Comparison of ENCODE assay signal across 8 cellular contexts in genomic region chr11:112961146-112961668, GRCh38. TPM values are rescaled to one million over a fixed set of nuclear protein-coding genes. Genes with fewer than 3 reads are reported as not detected.
DNase-seq lines count a peak whose midpoint lies in the region; ATAC-seq and TF ChIP-seq lines count a peak whose summit lies in the region.

Gene NCAM1 (plus strand): TSS chr11:112961420.

- POLR2A ChIA-PET in Panc1 (lab: Charles Lee), result no interaction called here

- peaks cover 6% of the 10 kb centered on the region for H3K36me3 Mint-ChIP-seq in Calu3 (ENCODE audit: insufficient read depth, unreplicated experiment)

- in situ Hi-C loops in Panc1 (cut with HindIII; ENCODE audit: low pct_unique_long_range_greater_than_20kb, low sequenced_read_pairs), result no loop called here
- in situ Hi-C loops in mammary epithelial cell (cut with MboI; ENCODE audit: low sequenced_read_pairs in 2 of 2), result no loop called here

- dilution Hi-C loops in mammary epithelial cell (cut with HindIII; ENCODE audit: low sequenced_read_pairs), result no loop called here

- TF ChIP-seq CTCF in Calu3 (IDR thresholded peaks at IDR 0.05; ENCODE audit: unreplicated experiment), result no peak
- no peak for TF ChIP-seq CTCF in Panc1 (IDR thresholded peaks at IDR 0.05)
- no peak for TF ChIP-seq CTCF in mammary epithelial cell (conservative IDR thresholded peaks at IDR 0.05 in 1 of 2, IDR thresholded peaks at IDR 0.05 in 1 of 2; ENCODE audit: extremely low read depth in 1 of 2, insufficient read depth in 1 of 2, low read depth in 1 of 2, low read length in 2 of 2)
- TF ChIP-seq CTCF in retinal pigment epithelial cell (conservative IDR thresholded peaks at IDR 0.05; ENCODE audit: low read depth, low read length), result no peak

- peak within 1 kb of the TSS; percentile 65 for H2AFZ ChIP-seq in mammary epithelial cell (ENCODE audit: low read depth, low read length)

- H3K4me3 ChIP-seq in Panc1 (ENCODE audit: low read depth in 2 of 2, low read length in 2 of 2) (peak within 1 kb of the TSS; percentile 45 to 50), mammary epithelial cell (replicated peaks in 1 of 3; ENCODE audit: insufficient read depth in 1 of 3, low read depth in 2 of 3, low read length in 3 of 3) (peak within 1 kb of the TSS; percentile 38 to 42 (median 40)), iPS-20b (ENCODE audit: low read length) (peak within 1 kb of the TSS; percentile 90), retinal pigment epithelial cell (ENCODE audit: low read length) (peak within 1 kb of the TSS; percentile 59)

- H3K4me1 ChIP-seq in Panc1 (ENCODE audit: control insufficient read depth, insufficient read depth, low read length) (peaks cover 4% of the 10 kb centered on the region; the same call in 1 of the 2 replicates), mammary epithelial cell (ENCODE audit: insufficient read depth, low read length) (peaks cover 18% of the 10 kb centered on the region), iPS-20b (ENCODE audit: insufficient read depth, low read length) (0 out of 2 replicates have a peak, but pooled peaks cover 2% of the 10 kb centered on the region)

- no peak within 1 kb of the TSS for H3K27ac Mint-ChIP-seq in Calu3 (ENCODE audit: unreplicated experiment)

- WGBS in mammary epithelial cell (ENCODE audit: low coverage, missing lambda C conversion rate), result 3% methylated on average over 12 of the region's 28 CpGs

- H3K27me3 Mint-ChIP-seq in Calu3 (ENCODE audit: unreplicated experiment), result peaks cover 30% of the 10 kb centered on the region

- peak within 1 kb of the TSS; percentile 70 for H3K4me3 Mint-ChIP-seq in Calu3 (ENCODE audit: low read depth, unreplicated experiment)

- CTCF ChIA-PET in Calu3 (lab: Charles Lee), result interaction anchor here (0.9 kb wide), 1 partner anchor 38 kb away, joined by 3 read pairs; no protein-coding TSS in a partner anchor
- CTCF ChIA-PET in Panc1 (lab: Charles Lee), result interaction anchor here (0.7 kb wide), 1 partner anchor 764 kb away, joined by 3 read pairs; no protein-coding TSS in a partner anchor
- CTCF ChIA-PET in mammary epithelial cell (lab: Charles Lee; ENCODE audit: low non-redundant PET), result no interaction called here

- H4K20me1 ChIP-seq in mammary epithelial cell (ENCODE audit: insufficient read depth, low read length), result no peaks in the 10 kb centered on the region

- no peaks in the 10 kb centered on the region for H3K9me3 Mint-ChIP-seq in Calu3 (ENCODE audit: low read depth, unreplicated experiment)

- intact Hi-C loops in Calu3 (cut with micrococcal nuclease; ENCODE audit: unreplicated experiment), result no loop called here
- intact Hi-C loops in Panc1 (cut with micrococcal nuclease; ENCODE audit: unreplicated experiment), result no loop called here
- intact Hi-C loops in mammary epithelial cell (cut with micrococcal nuclease), result loop anchor here (10.0 kb wide), 1 partner anchor 376 kb away; no protein-coding TSS in a partner anchor

- ATAC-seq in Panc1 (peak; percentile 88), GM21723 (IDR thresholded peaks at IDR 0.05; ENCODE audit: unreplicated experiment) (no peak)

- H3K27ac ChIP-seq in Panc1 (ENCODE audit: low read length), result no peak within 1 kb of the TSS
- H3K27ac ChIP-seq in mammary epithelial cell (ENCODE audit: insufficient read depth, low read depth, low read length), result no peak within 1 kb of the TSS
- no peak within 1 kb of the TSS for H3K27ac ChIP-seq in iPS-20b (ENCODE audit: low read length)

- H3K9ac ChIP-seq in mammary epithelial cell (ENCODE audit: insufficient read depth, low read length) (no peak within 1 kb of the TSS), iPS-20b (ENCODE audit: low read depth, low read length) (peak within 1 kb of the TSS; percentile 40; the same call in 1 of the 2 replicates)

- BruUV-seq in Calu3 (replicated peaks; lab: Mats Ljungman, UMichigan) (no TSS peak), Panc1 (replicated peaks; lab: Mats Ljungman, UMichigan) (no TSS peak), mammary epithelial cell (replicated peaks; lab: Mats Ljungman, UMichigan) (no TSS peak)

- H3K36me3 ChIP-seq in Panc1 (ENCODE audit: control insufficient read depth, insufficient read depth, low read length) (no peaks in the 10 kb centered on the region; the same call in 1 of the 2 replicates), mammary epithelial cell (ENCODE audit: insufficient read depth, low read length) (no peaks in the 10 kb centered on the region), iPS-20b (ENCODE audit: insufficient read depth, low read depth, low read length) (no peaks in the 10 kb centered on the region)

- peak; percentile 65 for DNase-seq in Calu3
- peak; percentile 29 to 57 for DNase-seq in Kasumi-1 (lab: John Stamatoyannopoulos, UW)
- peak; percentile 20 for DNase-seq in Panc1 (ENCODE audit: low read depth, low spot score)
- DNase-seq in mammary epithelial cell, result peak; percentile 61
- peak; percentile 52 for DNase-seq in retinal pigment epithelial cell (ENCODE audit: low read depth)
- no peak for DNase-seq in HuH-7.5 (ENCODE audit: low spot score)

- H3K27me3 ChIP-seq in Panc1 (ENCODE audit: control insufficient read depth, insufficient read depth, low read length), result peaks cover 35% of the 10 kb centered on the region
- H3K27me3 ChIP-seq in mammary epithelial cell (ENCODE audit: insufficient read depth, low read length), result peaks cover 39% of the 10 kb centered on the region
- H3K27me3 ChIP-seq in iPS-20b (ENCODE audit: insufficient read depth, low read length), result peaks cover 64% of the 10 kb centered on the region

- peaks cover 17% of the 10 kb centered on the region for H3K4me1 Mint-ChIP-seq in Calu3 (ENCODE audit: low read depth, unreplicated experiment)

- peak within 1 kb of the TSS; percentile 87 for H3K4me2 ChIP-seq in mammary epithelial cell (ENCODE audit: insufficient read depth, low read depth, low read length)

- no peaks in the 10 kb centered on the region for H3K9me3 ChIP-seq in Panc1 (ENCODE audit: control insufficient read depth, insufficient read depth, low read depth, low read length)
- no peaks in the 10 kb centered on the region for H3K9me3 ChIP-seq in mammary epithelial cell (replicated peaks; ENCODE audit: insufficient read depth, low read length)
- no peaks in the 10 kb centered on the region for H3K9me3 ChIP-seq in iPS-20b (ENCODE audit: insufficient read depth, low read depth, low read length)

- no peaks in the 10 kb centered on the region for H3K79me2 ChIP-seq in mammary epithelial cell (ENCODE audit: insufficient read depth, low read length)

RNA-seq across cellular contexts. Expression of gene NCAM1, which starts in this region (rescaled TPM):
- total RNA-seq in Calu3 (2022) (3.7 and 4.6 TPM in 2 replicates), Panc1 (2021; ENCODE audit: unreplicated experiment) (0.18 TPM), mammary epithelial cell (under 1 TPM in 1 of 2 donors, not detected in 1; 0.17 TPM)
- 0.12 TPM for polyA plus RNA-seq in Panc1 (2012; ENCODE audit: insufficient read length)
- polyA plus RNA-seq in mammary epithelial cell, result 0.05 TPM
- polyA minus RNA-seq in mammary epithelial cell, result 0.16 TPM

Comparison
In these comparisons a context has a peak if more than half of its experiments do, and no peak if none do; other contexts are left out.
1. Peak in DNase-seq, ATAC-seq and H3K4me3 ChIP-seq in Panc1; RNA of the gene not detected or under 1 TPM.
2. Peak in DNase-seq, H3K4me3 ChIP-seq and H3K4me2 ChIP-seq in mammary epithelial cell; RNA of the gene not detected or under 1 TPM.
3. H3K4me3 ChIP-seq: peak in every context shown above with its lines; median percentile 90 in iPS-20b; 59 in retinal pigment epithelial cell; 48 in Panc1; 40 in mammary epithelial cell.